23 cellular contexts compared by ENCODE assay signal in genomic region chr6:34544052-34544604, GRCh38. TPM values are rescaled to one million over a fixed set of nuclear protein-coding genes. Genes with fewer than 3 reads are reported as not detected.
DNase-seq lines count a peak whose midpoint lies in the region; ATAC-seq, FAIRE-seq and TF ChIP-seq lines count a peak whose summit lies in the region.
"Had no signal": no experiment of that assay in that cellular context is flagged by ENCODE, and none has a peak within 500 bp of the region (broad histone marks: within the 10 kb centered on the region; RNA-seq: fewer than 3 reads in every experiment).

No MANE protein-coding gene starts in this region.

- H4K20me1 ChIP-seq in PC-3 (ENCODE audit: low read length) (no peaks in the 10 kb centered on the region), H1 (replicated peaks in 1 of 2; ENCODE audit: control insufficient read depth in 1 of 2, insufficient read depth in 2 of 2, low read length in 2 of 2) (no peaks in the 10 kb centered on the region)

- H3K36me3 ChIP-seq in PC-3 (ENCODE audit: low read depth, low read length) (peaks cover 5% of the 10 kb centered on the region), H1 (ENCODE audit: control insufficient read depth in 2 of 4, insufficient read depth in 4 of 4, low read length in 3 of 4) (no peaks in the 10 kb centered on the region), prostate gland (no peaks in the 10 kb centered on the region)
- H3K36me3 ChIP-seq: HAP-1 had no signal

- peaks cover 45% of the 10 kb centered on the region for H3K4me1 Mint-ChIP-seq in Calu3 (ENCODE audit: low read depth, unreplicated experiment)
- H3K4me1 Mint-ChIP-seq in T-helper 17 cell, result peaks cover 7% of the 10 kb centered on the region

- no peak overlapping the region for H2BK12ac ChIP-seq in H1 (ENCODE audit: low read depth, low read length)

- TF ChIP-seq POLR2A in A549 (IDR thresholded peaks at IDR 0.05; ENCODE audit: low read length) (no peak), H1 (IDR thresholded peaks at IDR 0.05; ENCODE audit: control extremely low read depth in 1 of 2, low read depth in 2 of 2, low read length in 2 of 2) (no peak), prostate gland (IDR thresholded peaks at IDR 0.05) (no peak)

- H3K27ac Mint-ChIP-seq in Calu3 (ENCODE audit: unreplicated experiment) (no peak overlapping the region), T-helper 17 cell (no peak overlapping the region)
- H3K27ac Mint-ChIP-seq: CD4-positive, alpha-beta T cell had no signal

- peak overlapping the region; percentile 74 to 93 for H3K27ac ChIP-seq in A549
- peak overlapping the region; percentile 83 for H3K27ac ChIP-seq in PC-3 (ENCODE audit: low read length)
- H3K27ac ChIP-seq in H1 (ENCODE audit: low read depth, low read length), result no peak overlapping the region
- H3K27ac ChIP-seq in prostate gland, result peak overlapping the region; percentile 86 to 90
- H3K27ac ChIP-seq: GM23248, SK-N-MC had no signal

- WGBS in A549 (ENCODE audit: missing lambda C conversion rate), result 95% methylated on average over 11 of the region's 27 CpGs
- WGBS in H1 (ENCODE audit: extremely low coverage in 1 of 2, insufficient coverage in 1 of 2, insufficient read length in 1 of 2, insufficient replicate concordance in 2 of 2, low coverage in 1 of 2, low lambda C conversion rate in 2 of 2, missing lambda C conversion rate in 1 of 2), 2 experiments, result 93% methylated on average over 19 of the region's 27 CpGs; no CpG with 5 or more reads in 1 of the 2 experiments
- WGBS in prostate gland, result 96% methylated on average over 27 of the region's 27 CpGs

- H3K27me3 ChIP-seq in PC-3 (ENCODE audit: low read length) (no peaks in the 10 kb centered on the region), H1 (replicated peaks in 1 of 4; ENCODE audit: control insufficient read depth in 3 of 4, extremely low read depth in 1 of 4, insufficient read depth in 3 of 4, low read length in 3 of 4) (no peaks in the 10 kb centered on the region), prostate gland (replicated peaks; ENCODE audit: insufficient read depth) (no peaks in the 10 kb centered on the region)

- H2BK15ac ChIP-seq in H1 (ENCODE audit: low read length), result no peak overlapping the region

- no peak overlapping the region for H4K5ac ChIP-seq in H1 (ENCODE audit: insufficient read length, low read depth, low read length)

- no peak overlapping the region for H3K56ac ChIP-seq in H1 (replicated peaks; ENCODE audit: insufficient read length, low read depth, low read length)

- ATAC-seq in A549 (no peak), PC-3 (no peak), T-helper 17 cell (no peak)
- ATAC-seq: GM12878 had no signal

- H3K23me2 ChIP-seq in H1 (ENCODE audit: low read depth, low read length), result no peaks in the 10 kb centered on the region

- no peak for TF ChIP-seq EP300 in A549 (IDR thresholded peaks at IDR 0.05)
- TF ChIP-seq EP300 in H1 (IDR thresholded peaks at IDR 0.05; ENCODE audit: borderline replicate concordance in 1 of 2, low read depth in 2 of 2, low read length in 2 of 2), result no peak

- H3K79me2 ChIP-seq in PC-3 (ENCODE audit: low read length), result peaks cover 21% of the 10 kb centered on the region
- H3K79me2 ChIP-seq in H1 (ENCODE audit: control insufficient read depth in 1 of 2, insufficient read depth in 2 of 2, low read length in 2 of 2), result no peaks in the 10 kb centered on the region

- H2AK5ac ChIP-seq in H1 (ENCODE audit: low read depth, low read length), result no peak overlapping the region

- H2BK20ac ChIP-seq in H1 (ENCODE audit: low read length), result no peak overlapping the region

- H3K27me3 Mint-ChIP-seq in Calu3 (ENCODE audit: unreplicated experiment), result no peaks in the 10 kb centered on the region
- no peaks in the 10 kb centered on the region for H3K27me3 Mint-ChIP-seq in T-helper 17 cell
- H3K27me3 Mint-ChIP-seq: CD4-positive, alpha-beta T cell had no signal

- H3K4me3 Mint-ChIP-seq in Calu3 (ENCODE audit: low read depth, unreplicated experiment), result no peak overlapping the region
- no peak overlapping the region for H3K4me3 Mint-ChIP-seq in T-helper 17 cell
- H3K4me3 Mint-ChIP-seq: CD4-positive, alpha-beta T cell had no signal

- H3K9ac ChIP-seq in PC-3 (ENCODE audit: low read length), result peak overlapping the region; percentile 36
- H3K9ac ChIP-seq in H1 (replicated peaks in 1 of 4; ENCODE audit: extremely low read depth in 1 of 4, low read depth in 3 of 4, low read length in 3 of 4), result no peak overlapping the region
- H3K9ac ChIP-seq: GM23248 had no signal

- H2BK5ac ChIP-seq in H1 (ENCODE audit: low read depth, low read length), result no peak overlapping the region

- TF ChIP-seq CTCF in A549 (IDR thresholded peaks at IDR 0.05) (no peak), PC-3 (conservative IDR thresholded peaks at IDR 0.05; ENCODE audit: low read depth, low read length) (no peak), H1 (IDR thresholded peaks at IDR 0.05; ENCODE audit: control extremely low read depth in 1 of 3, insufficient read depth in 1 of 3, low read depth in 1 of 3, low read length in 3 of 3) (no peak), prostate gland (IDR thresholded peaks at IDR 0.05) (no peak), Calu3 (IDR thresholded peaks at IDR 0.05; ENCODE audit: unreplicated experiment) (no peak)

- no peak overlapping the region for H4K91ac ChIP-seq in H1 (replicated peaks; ENCODE audit: insufficient read length, low read length)

- no peak for DNase-seq in A549 (ENCODE audit: low read depth in 1 of 2, low spot score in 1 of 2)
- no peak for DNase-seq in PC-3
- DNase-seq in H1 (ENCODE audit: low read depth in 1 of 2, low spot score in 2 of 2), result no peak
- DNase-seq in prostate gland (ENCODE audit: low spot score), result no peak
- no peak for DNase-seq in Calu3
- DNase-seq in stimulated activated naive CD4-positive, alpha-beta T cell (lab: John Stamatoyannopoulos, UW), result no peak
- no peak for DNase-seq in T-helper 17 cell
- DNase-seq: CD4-positive, alpha-beta T cell; COR-L47; DMS 273 treated with DMSO at 0.1 percent for 48 hours; DND-41; KG1; NCI-H1092 treated with DMSO at 0.1 percent for 48 hours; NCI-H1436 treated with DMSO at 0.1 percent for 48 hours; NCI-H2029; NCI-H345; NCI-H526; SHP77 treated with DMSO at 0.1 percent for 48 hours had no signal

- no peaks in the 10 kb centered on the region for H3K9me2 ChIP-seq in PC-3 (replicated peaks; ENCODE audit: low read length)

- H2AFZ ChIP-seq in PC-3 (ENCODE audit: low read length), result no peak overlapping the region
- H2AFZ ChIP-seq in H1 (ENCODE audit: low read length), result no peak overlapping the region
- H2AFZ ChIP-seq: GM23248 had no signal

- no peak overlapping the region for H2BK120ac ChIP-seq in H1 (replicated peaks; ENCODE audit: low read depth, low read length)

- H3K9me3 Mint-ChIP-seq in Calu3 (ENCODE audit: low read depth, unreplicated experiment), result no peaks in the 10 kb centered on the region
- H3K9me3 Mint-ChIP-seq: CD4-positive, alpha-beta T cell had no signal

- peaks cover 9% of the 10 kb centered on the region for H3F3A ChIP-seq in PC-3 (ENCODE audit: low read length, unreplicated experiment)

- no peaks in the 10 kb centered on the region for H3K79me1 ChIP-seq in H1 (ENCODE audit: low read depth, low read length)

- TF ChIP-seq RAD21 in A549 (conservative IDR thresholded peaks at IDR 0.05 in 1 of 2, IDR thresholded peaks at IDR 0.05 in 1 of 2) (no peak), H1 (IDR thresholded peaks at IDR 0.05 in 1 of 2, conservative IDR thresholded peaks at IDR 0.05 in 1 of 2; ENCODE audit: low read depth in 2 of 2, low read length in 2 of 2) (no peak)

- H3K4me1 ChIP-seq in A549, result peaks cover 62% of the 10 kb centered on the region
- H3K4me1 ChIP-seq in PC-3 (ENCODE audit: insufficient read depth, low read length), result peaks cover 58% of the 10 kb centered on the region
- H3K4me1 ChIP-seq in H1 (replicated peaks in 1 of 4; ENCODE audit: control insufficient read depth in 3 of 4, insufficient read depth in 4 of 4, low read length in 3 of 4), result no peaks in the 10 kb centered on the region; a peak in 3 of 7 replicates
- peaks cover 35% of the 10 kb centered on the region for H3K4me1 ChIP-seq in prostate gland (replicated peaks)
- H3K4me1 ChIP-seq: HAP-1 had no signal

- no peak for FAIRE-seq in A549 (lab: Jason Lieb, UNC)
- FAIRE-seq in H1 (lab: Jason Lieb, UNC), result no peak
- FAIRE-seq: GM12878 had no signal

- no peak overlapping the region for H3K23ac ChIP-seq in H1 (ENCODE audit: insufficient read length)

- H3K36me3 Mint-ChIP-seq in Calu3 (ENCODE audit: insufficient read depth, unreplicated experiment) (no peaks in the 10 kb centered on the region), T-helper 17 cell (ENCODE audit: low read depth) (no peaks in the 10 kb centered on the region)

- CTCF ChIA-PET in A549 (lab: Yijun Ruan, JAX), result interaction anchor here (1.0 to 1.9 kb wide), 2 partner anchors 17 to 65 kb away, joined by 3 to 4 read pairs; no protein-coding TSS in a partner anchor
- CTCF ChIA-PET in PC-3 (lab: Charles Lee), result no interaction called here
- CTCF ChIA-PET in H1 (lab: Charles Lee; ENCODE audit: partially characterized antibody), result interaction anchor here (0.8 to 3.5 kb wide), 7 partner anchors 8 to 84 kb away, joined by 3 to 16 read pairs (median 4); partner anchors contain the start of gene SPDEF
- CTCF ChIA-PET in Calu3 (lab: Charles Lee), result interaction anchor here (0.6 to 3.3 kb wide), 4 partner anchors 12 to 36 kb away, joined by 3 to 27 read pairs (median 4); partner anchors contain the start of gene SPDEF

- intact Hi-C loops in PC-3 (cut with micrococcal nuclease), result no loop called here
- intact Hi-C loops in prostate gland (cut with DNase I), result no loop called here
- intact Hi-C loops in Calu3 (cut with micrococcal nuclease; ENCODE audit: unreplicated experiment), result no loop called here

- peak overlapping the region; percentile 43 for H4K8ac ChIP-seq in H1 (ENCODE audit: extremely low read depth, insufficient read depth, low read length)

- no peak overlapping the region for H3K14ac ChIP-seq in H1 (ENCODE audit: insufficient read length)

- H3K4me3 ChIP-seq in A549, result no peak overlapping the region
- no peak overlapping the region for H3K4me3 ChIP-seq in PC-3 (ENCODE audit: low read length)
- H3K4me3 ChIP-seq in H1 (ENCODE audit: extremely low read depth in 1 of 4, insufficient read depth in 2 of 4, low read depth in 3 of 4, low read length in 4 of 4), result no peak overlapping the region
- H3K4me3 ChIP-seq in prostate gland, result no peak overlapping the region
- H3K4me3 ChIP-seq: GM12878, GM23248, HAP-1, SK-N-MC had no signal

- no peak overlapping the region for H3K4ac ChIP-seq in H1 (replicated peaks; ENCODE audit: insufficient read length, low read depth, low read length)

- no peak overlapping the region for H3K18ac ChIP-seq in H1 (ENCODE audit: extremely low read depth, low read length)

- peak overlapping the region; percentile 57 for H3K4me2 ChIP-seq in A549
- H3K4me2 ChIP-seq in PC-3 (ENCODE audit: low read length), result peak overlapping the region; percentile 60
- H3K4me2 ChIP-seq in H1 (ENCODE audit: insufficient read depth in 1 of 2, low read depth in 2 of 2, low read length in 2 of 2), result no peak overlapping the region

- BruUV-seq in PC-3 (replicated peaks; lab: Mats Ljungman, UMichigan) (no TSS peak), Calu3 (replicated peaks; lab: Mats Ljungman, UMichigan) (no TSS peak)

- H3K9me3 ChIP-seq in A549, result no peaks in the 10 kb centered on the region
- H3K9me3 ChIP-seq in PC-3 (ENCODE audit: low read length), result no peaks in the 10 kb centered on the region
- H3K9me3 ChIP-seq in H1 (ENCODE audit: insufficient read depth in 2 of 2, low read depth in 1 of 2, low read length in 1 of 2), result no peaks in the 10 kb centered on the region
- no peaks in the 10 kb centered on the region for H3K9me3 ChIP-seq in prostate gland
- no peaks in the 10 kb centered on the region for H3K9me3 ChIP-seq in T-helper 17 cell (ENCODE audit: control insufficient read depth, low read length, poor library complexity, severe bottlenecking)
- H3K9me3 ChIP-seq: HAP-1 had no signal

- POLR2A ChIA-PET in A549 (lab: Yijun Ruan, JAX) (no interaction called here), PC-3 (lab: Charles Lee; ENCODE audit: unreplicated experiment) (no interaction called here), H1 (lab: Charles Lee; ENCODE audit: partially characterized antibody) (interaction anchor here (1.3 kb wide), 1 partner anchor 13 kb away, joined by 4 read pairs; no protein-coding TSS in a partner anchor)

RNA-seq across cellular contexts. Expression of gene SPDEF, which starts 12.0 kb away (rescaled TPM):
- polyA plus RNA-seq in A549 (2011; rRNA removed) (5.4 and 6.2 TPM in 2 replicates), A549 (2017; fragmentation: RNase III; extraction: RNeasy Plus Mini Kit Qiagen cat#74134 plus additional on column Dnase treatment) (2.2 to 4.3 TPM (median 3.7 TPM) in 3 replicates), H1 (2011; rRNA removed) (0.30 TPM in 2 replicates)
- 4.3 and 6.3 TPM in 2 replicates for polyA plus RNA-seq in A549 (2012; cell fraction: cytosol; rRNA removed)
- 4.7 and 7.5 TPM in 2 replicates for polyA plus RNA-seq in A549 (2012; cell fraction: nucleus; rRNA removed)
- 4.3 and 7.2 TPM in 2 replicates for polyA minus RNA-seq in A549 (2011; rRNA and poly(A)+ RNA removed)
- total RNA-seq in PC-3 (2014; rRNA removed) (190 and 205 TPM in 2 replicates), prostate gland (100 to 1,000 TPM; 165 to 738 TPM), Calu3 (2022) (6.3 and 7.9 TPM in 2 replicates), T-helper 17 cell (under 1 TPM; 0.23 to 0.35 TPM)
- 0.15 TPM in 1 of 2 replicates, not detected in the other for total RNA-seq in H1 (2021; fragmentation: NEBNext Ultra II Directional; extraction: Animal tissue kit (Norgen Biotek cat#: 25700))
- 0.45 TPM for polyA plus RNA-seq in H1 (2011; cell fraction: cytosol; rRNA removed)
- 0.87 TPM for polyA plus RNA-seq in H1 (2011; cell fraction: nucleus; rRNA removed)
- polyA plus RNA-seq in H1 (2012, experiment 1 of 2), result 0.15 to 0.36 TPM (median 0.19 TPM) in 3 of 4 replicates, not detected in the other
- not detected for polyA plus RNA-seq in H1 (2012, experiment 2 of 2)
- 0.06 TPM for polyA plus RNA-seq in H1 (2013, experiment 1 of 2)
- polyA plus RNA-seq in H1 (2013, experiment 2 of 2), result 0.06 TPM
- polyA minus RNA-seq in H1 (2011; rRNA and poly(A)+ RNA removed), result not detected in 2 replicates
- not detected for polyA minus RNA-seq in H1 (2011; cell fraction: cytosol; rRNA and poly(A)+ RNA removed)
- 0.40 TPM for polyA minus RNA-seq in H1 (2011; cell fraction: nucleus; rRNA and poly(A)+ RNA removed)
- total RNA-seq: GM12878, GM23248 had no signal
- polyA plus RNA-seq: BJ, GM12878, GM23248 had no signal

Comparison
In these comparisons a context has a peak if more than half of its experiments do, and no peak if none do; other contexts are left out.
1. H3K4me2 ChIP-seq: peak in A549 (single experiment) and PC-3 (single experiment); none in H1 (0 of 2).
2. RNA of gene SPDEF, which starts 12.0 kb away (total RNA-seq): 165 to 738 TPM in prostate gland and 190 to 205 TPM in PC-3; 6.3 to 7.9 TPM in Calu3, 0.23 to 0.35 TPM in T-helper 17 cell and 0.15 TPM in H1; every median in the first group is over 10 times any median in the second.